ENCODE assay signal across 1 cellular context in the genomic region with DNA sequence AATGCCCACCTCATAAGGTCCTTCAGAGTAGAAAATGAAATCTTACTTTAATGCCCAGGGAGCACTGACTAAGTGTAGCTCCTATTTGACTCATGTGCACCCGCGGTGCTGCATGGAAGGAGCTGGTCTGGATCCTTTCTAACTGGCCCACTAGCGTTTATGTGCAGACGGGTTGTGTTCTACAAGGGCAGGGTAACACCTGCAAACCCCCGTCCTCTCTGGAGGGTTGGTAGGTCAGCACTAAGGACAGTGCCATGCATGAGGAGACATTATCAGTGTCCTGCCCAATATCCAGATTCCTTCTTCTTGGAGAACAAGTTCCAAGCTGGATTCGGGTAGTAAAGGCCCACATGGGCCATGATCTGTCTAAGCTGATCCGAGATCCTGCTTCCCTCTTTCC.
A peak's percentile ranks its signal among the peaks of the same experiment; 100 is the strongest.
TF ChIP-seq lines count a peak whose summit lies in the region.

No MANE protein-coding gene starts in this region.

TF ChIP-seq in HepG2, 621 proteins besides CTCF, POLR2A, EP300 and RAD21 (continued from another document):
- TF ChIP-seq, protein P1, sequence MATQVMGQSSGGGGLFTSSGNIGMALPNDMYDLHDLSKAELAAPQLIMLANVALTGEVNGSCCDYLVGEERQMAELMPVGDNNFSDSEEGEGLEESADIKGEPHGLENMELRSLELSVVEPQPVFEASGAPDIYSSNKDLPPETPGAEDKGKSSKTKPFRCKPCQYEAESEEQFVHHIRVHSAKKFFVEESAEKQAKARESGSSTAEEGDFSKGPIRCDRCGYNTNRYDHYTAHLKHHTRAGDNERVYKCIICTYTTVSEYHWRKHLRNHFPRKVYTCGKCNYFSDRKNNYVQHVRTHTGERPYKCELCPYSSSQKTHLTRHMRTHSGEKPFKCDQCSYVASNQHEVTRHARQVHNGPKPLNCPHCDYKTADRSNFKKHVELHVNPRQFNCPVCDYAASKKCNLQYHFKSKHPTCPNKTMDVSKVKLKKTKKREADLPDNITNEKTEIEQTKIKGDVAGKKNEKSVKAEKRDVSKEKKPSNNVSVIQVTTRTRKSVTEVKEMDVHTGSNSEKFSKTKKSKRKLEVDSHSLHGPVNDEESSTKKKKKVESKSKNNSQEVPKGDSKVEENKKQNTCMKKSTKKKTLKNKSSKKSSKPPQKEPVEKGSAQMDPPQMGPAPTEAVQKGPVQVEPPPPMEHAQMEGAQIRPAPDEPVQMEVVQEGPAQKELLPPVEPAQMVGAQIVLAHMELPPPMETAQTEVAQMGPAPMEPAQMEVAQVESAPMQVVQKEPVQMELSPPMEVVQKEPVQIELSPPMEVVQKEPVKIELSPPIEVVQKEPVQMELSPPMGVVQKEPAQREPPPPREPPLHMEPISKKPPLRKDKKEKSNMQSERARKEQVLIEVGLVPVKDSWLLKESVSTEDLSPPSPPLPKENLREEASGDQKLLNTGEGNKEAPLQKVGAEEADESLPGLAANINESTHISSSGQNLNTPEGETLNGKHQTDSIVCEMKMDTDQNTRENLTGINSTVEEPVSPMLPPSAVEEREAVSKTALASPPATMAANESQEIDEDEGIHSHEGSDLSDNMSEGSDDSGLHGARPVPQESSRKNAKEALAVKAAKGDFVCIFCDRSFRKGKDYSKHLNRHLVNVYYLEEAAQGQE (IDR thresholded peaks at IDR 0.05; ENCODE audit: borderline replicate concordance in 1 of 2, low read depth in 1 of 2, low read length in 2 of 2): peak; percentile 17 to 79
- no peak for TF ChIP-seq ZNF607 (CRISPR knock-in tag; IDR thresholded peaks at IDR 0.05; ENCODE audit: borderline replicate concordance)
- TF ChIP-seq MIER2 (CRISPR knock-in tag; IDR thresholded peaks at IDR 0.05): peak; percentile 52; the same call in 1 of the 2 replicates
